ENCODE assay signal across 8 cellular contexts in genomic region chr5:125409496-125410351, GRCh38.
DNase-seq lines count a peak whose midpoint lies in the region; ATAC-seq and TF ChIP-seq lines count a peak whose summit lies in the region.

No MANE protein-coding gene starts in this region.

- no peak overlapping the region for H2BK15ac ChIP-seq in mesenchymal stem cell (ENCODE audit: low read depth, poor library complexity, severe bottlenecking)

- peak overlapping the region in 1 of 2 experiments; percentile 57 for H2BK12ac ChIP-seq in mesenchymal stem cell (ENCODE audit: low read length in 2 of 2)

- peak overlapping the region; percentile 39 for H2BK120ac ChIP-seq in mesenchymal stem cell (ENCODE audit: low read depth, low read length)

- H3K23ac ChIP-seq in mesenchymal stem cell (ENCODE audit: low read length in 2 of 2) = no peak overlapping the region

- no peaks in the 10 kb centered on the region for H3K36me3 ChIP-seq in BE2C
- no peaks in the 10 kb centered on the region for H3K36me3 ChIP-seq in body of pancreas (replicated peaks in 1 of 2; ENCODE audit: insufficient read depth in 1 of 2, low read depth in 2 of 2)
- H3K36me3 ChIP-seq in mesenchymal stem cell (ENCODE audit: control insufficient read depth in 1 of 2, insufficient read depth in 2 of 2, low read depth in 1 of 2, low read length in 2 of 2) = no peaks in the 10 kb centered on the region

- peak overlapping the region; percentile 89 for H2AK5ac ChIP-seq in mesenchymal stem cell (ENCODE audit: low read length, severe bottlenecking)

- TF ChIP-seq CTCF in BE2C (IDR thresholded peaks at IDR 0.05; ENCODE audit: low read depth, low read length) (no peak), body of pancreas (IDR thresholded peaks at IDR 0.05) (no peak), GM13977 (IDR thresholded peaks at IDR 0.05; ENCODE audit: extremely low read depth, insufficient read depth, missing control alignments) (no peak)

- H3K4me3 ChIP-seq in BE2C (ENCODE audit: low read depth, low read length) (peak overlapping the region; percentile 45), body of pancreas (no peak overlapping the region), mesenchymal stem cell (ENCODE audit: insufficient read depth in 1 of 2, low read depth in 1 of 2, low read length in 2 of 2) (no peak overlapping the region)

- no peak overlapping the region for H3K4ac ChIP-seq in mesenchymal stem cell (ENCODE audit: low read depth in 1 of 2, low read length in 2 of 2)

- H3K27ac ChIP-seq in body of pancreas (peak overlapping the region in 3 of 4 donors; percentile 58 to 82 (median 65)), mesenchymal stem cell (ENCODE audit: low read length, poor library complexity, severe bottlenecking) (peak overlapping the region; percentile 87)

- TF ChIP-seq POLR2A in body of pancreas (IDR thresholded peaks at IDR 0.05) (no peak), GM18505 (IDR thresholded peaks at IDR 0.05; ENCODE audit: borderline replicate concordance, extremely low read depth, insufficient read depth, insufficient read length) (no peak)

- no peaks in the 10 kb centered on the region for H3K79me1 ChIP-seq in mesenchymal stem cell (replicated peaks; ENCODE audit: low read length, poor library complexity, severe bottlenecking)

- H2AFZ ChIP-seq in mesenchymal stem cell (ENCODE audit: low read depth, low read length) = no peak overlapping the region

- no peak overlapping the region for H2BK5ac ChIP-seq in mesenchymal stem cell (ENCODE audit: low read depth, low read length, poor library complexity, severe bottlenecking)

- H3K4me1 ChIP-seq in BE2C = peaks cover 30% of the 10 kb centered on the region
- peaks cover 56% of the 10 kb centered on the region for H3K4me1 ChIP-seq in body of pancreas
- peaks cover 11% of the 10 kb centered on the region for H3K4me1 ChIP-seq in mesenchymal stem cell (ENCODE audit: control insufficient read depth, insufficient read depth, low read depth, low read length)

- H3K4me2 ChIP-seq in mesenchymal stem cell (ENCODE audit: low read length, poor library complexity, severe bottlenecking) = no peak overlapping the region

- ATAC-seq in body of pancreas (no peak), GM21447 (IDR thresholded peaks at IDR 0.05; ENCODE audit: unreplicated experiment) (no peak), HG03039 (IDR thresholded peaks at IDR 0.05; ENCODE audit: unreplicated experiment) (no peak), GM18505 (IDR thresholded peaks at IDR 0.05; ENCODE audit: unreplicated experiment) (no peak)

- H3K18ac ChIP-seq in mesenchymal stem cell (ENCODE audit: low read depth in 1 of 2, low read length in 2 of 2) = peak overlapping the region in 1 of 2 experiments; percentile 62

- peak overlapping the region; percentile 83 for H3K9ac ChIP-seq in mesenchymal stem cell (ENCODE audit: low read length)

- 58 to 60% methylated on average over 11 of the region's 11 CpGs for WGBS in body of pancreas, 2 donors
- 12% methylated on average over 9 of the region's 11 CpGs for WGBS in mesenchymal stem cell

- no peak overlapping the region for H4K91ac ChIP-seq in mesenchymal stem cell (ENCODE audit: low read length)

- no peaks in the 10 kb centered on the region for H3K9me3 ChIP-seq in BE2C
- H3K9me3 ChIP-seq in body of pancreas = no peaks in the 10 kb centered on the region
- peaks cover 22% of the 10 kb centered on the region for H3K9me3 ChIP-seq in mesenchymal stem cell (ENCODE audit: control insufficient read depth, low read length)

- no peak overlapping the region for H3K14ac ChIP-seq in mesenchymal stem cell (ENCODE audit: low read length in 2 of 2)

- H3K27me3 ChIP-seq in BE2C (no peaks in the 10 kb centered on the region), body of pancreas (no peaks in the 10 kb centered on the region), mesenchymal stem cell (ENCODE audit: control insufficient read depth in 1 of 2, insufficient read depth in 1 of 2, low read length in 2 of 2) (no peaks in the 10 kb centered on the region)

- in situ Hi-C loops in GM13977 (cut with MboI; ENCODE audit: low pct_unique_long_range_greater_than_20kb, low sequenced_read_pairs, unreplicated experiment) = loop anchor here (25.0 kb wide), 2 partner anchors 472 to 672 kb away; partner anchors contain the start of gene ZNF608

- intact Hi-C loops in body of pancreas (cut with DNase I) = no loop called here

- no peak overlapping the region for H4K8ac ChIP-seq in mesenchymal stem cell (ENCODE audit: low read length)

- DNase-seq in BE2C = peak; percentile 77
- peak; percentile 82 for DNase-seq in NCI-H187 treated with DMSO at 0.1 percent for 48 hours (lab: John Stamatoyannopoulos, UW)
- no peak for DNase-seq in body of pancreas
- peak; percentile 44 for DNase-seq in mesenchymal stem cell
- no peak for DNase-seq in GM13977 (ENCODE audit: low spot score)

Comparison
In these comparisons a context has a peak if more than half of its experiments do, and no peak if none do; other contexts are left out.
1. DNase-seq: peak in BE2C (single experiment), NCI-H187 treated with DMSO at 0.1 percent for 48 hours (single experiment) and mesenchymal stem cell (single experiment); none in body of pancreas (0 of 4) and GM13977 (single experiment).